21 cellular contexts compared by ENCODE assay signal in the genomic region with DNA sequence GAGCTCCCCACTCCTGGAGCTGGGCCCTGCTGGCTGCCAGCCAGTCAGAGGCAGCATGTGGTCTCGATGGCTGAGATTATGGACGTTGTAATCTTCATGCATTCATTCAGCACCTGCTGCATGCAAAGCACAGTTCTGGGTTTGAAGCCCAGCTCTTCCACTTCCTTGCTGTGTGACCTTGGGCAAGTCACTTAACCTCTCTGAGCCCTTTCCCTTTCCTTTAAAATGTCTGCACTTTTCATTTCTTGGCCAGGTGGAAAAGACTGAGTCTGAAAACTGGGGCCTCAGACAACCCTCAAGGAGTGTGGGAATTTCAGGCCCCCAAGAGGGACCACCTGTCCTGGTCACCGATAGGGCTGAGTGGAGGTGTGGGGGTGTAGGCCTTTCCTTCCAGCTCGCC. TPM values are rescaled to one million over a fixed set of nuclear protein-coding genes. Genes with fewer than 3 reads are reported as not detected.
DNase-seq lines count a peak whose midpoint lies in the region; ATAC-seq, FAIRE-seq and TF ChIP-seq lines count a peak whose summit lies in the region.
"Had no signal": no experiment of that assay in that cellular context is flagged by ENCODE, and none has a peak within 500 bp of the region (broad histone marks: within the 10 kb centered on the region; RNA-seq: fewer than 3 reads in every experiment).

No MANE protein-coding gene starts in this region.

- no peak overlapping the region for H3K4ac ChIP-seq in H1 (replicated peaks; ENCODE audit: insufficient read length, low read depth, low read length)

- FAIRE-seq in H1 (lab: Jason Lieb, UNC) = no peak
- FAIRE-seq: G401.6, GM12891, GM18507, H54 had no signal

- CTCF ChIA-PET in HEK293 (lab: Yijun Ruan, JAX) (interaction anchor here (0.5 kb wide), 1 partner anchor 113 kb away, joined by 3 read pairs; no protein-coding TSS in a partner anchor), H1 (lab: Charles Lee; ENCODE audit: partially characterized antibody) (interaction anchor here (1.1 kb wide), 1 partner anchor 23 kb away, joined by 4 read pairs; no protein-coding TSS in a partner anchor)

- H3K9ac ChIP-seq in H1 (replicated peaks in 1 of 4; ENCODE audit: extremely low read depth in 1 of 4, low read depth in 3 of 4, low read length in 3 of 4) = no peak overlapping the region
- H3K9ac ChIP-seq: BLaER1 had no signal

- H2AFZ ChIP-seq in H1 (ENCODE audit: low read length) = no peak overlapping the region
- H2AFZ ChIP-seq: GM23338 had no signal

- H3K56ac ChIP-seq in H1 (replicated peaks; ENCODE audit: insufficient read length, low read depth, low read length) = no peak overlapping the region

- no peak overlapping the region for H2BK20ac ChIP-seq in H1 (ENCODE audit: low read length)

- H3K36me3 ChIP-seq in right atrium auricular region = no peaks in the 10 kb centered on the region
- no peaks in the 10 kb centered on the region for H3K36me3 ChIP-seq in HEK293 (ENCODE audit: control insufficient read depth in 2 of 2, insufficient read depth in 1 of 2, low read length in 2 of 2)
- no peaks in the 10 kb centered on the region for H3K36me3 ChIP-seq in H1 (ENCODE audit: control insufficient read depth in 2 of 4, insufficient read depth in 4 of 4, low read length in 3 of 4)
- H3K36me3 ChIP-seq: BLaER1, HAP-1 had no signal

- no peak for ATAC-seq in left ventricle myocardium superior
- ATAC-seq in HG03175 (IDR thresholded peaks at IDR 0.05; ENCODE audit: unreplicated experiment) = no peak
- ATAC-seq: CD8-positive, alpha-beta T cell; GM23338 had no signal

- H2BK120ac ChIP-seq in H1 (replicated peaks; ENCODE audit: low read depth, low read length) = no peak overlapping the region

- H3K23me2 ChIP-seq in H1 (ENCODE audit: low read depth, low read length) = peaks cover 5% of the 10 kb centered on the region; the same call in 1 of the 2 replicates

- no peak overlapping the region for H2BK12ac ChIP-seq in H1 (ENCODE audit: low read depth, low read length)

- H3K27me3 ChIP-seq in right atrium auricular region (no peaks in the 10 kb centered on the region), H1 (replicated peaks in 1 of 4; ENCODE audit: control insufficient read depth in 3 of 4, extremely low read depth in 1 of 4, insufficient read depth in 3 of 4, low read length in 3 of 4) (no peaks in the 10 kb centered on the region; a peak in 2 of 7 replicates)
- H3K27me3 ChIP-seq: BLaER1 had no signal

- H3K23ac ChIP-seq in H1 (ENCODE audit: insufficient read length) = no peak overlapping the region

- no peak for TF ChIP-seq EP300 in H1 (IDR thresholded peaks at IDR 0.05; ENCODE audit: borderline replicate concordance in 1 of 2, low read depth in 2 of 2, low read length in 2 of 2)

- TF ChIP-seq RAD21 in H1 (IDR thresholded peaks at IDR 0.05 in 1 of 2, conservative IDR thresholded peaks at IDR 0.05 in 1 of 2; ENCODE audit: low read depth in 2 of 2, low read length in 2 of 2) = no peak

- H3K18ac ChIP-seq in H1 (ENCODE audit: extremely low read depth, low read length) = no peak overlapping the region

- H3K9me3 ChIP-seq in right atrium auricular region = no peaks in the 10 kb centered on the region
- no peaks in the 10 kb centered on the region for H3K9me3 ChIP-seq in HEK293 (ENCODE audit: control insufficient read depth, insufficient read depth, low read depth, low read length)
- H3K9me3 ChIP-seq in H1 (ENCODE audit: insufficient read depth in 2 of 2, low read depth in 1 of 2, low read length in 1 of 2) = no peaks in the 10 kb centered on the region
- H3K9me3 ChIP-seq: BLaER1, Caco-2, HAP-1 had no signal

- H2AK5ac ChIP-seq in H1 (ENCODE audit: low read depth, low read length) = no peak overlapping the region

- H4K5ac ChIP-seq in H1 (ENCODE audit: insufficient read length, low read depth, low read length) = no peak overlapping the region

- H3K4me1 ChIP-seq in right atrium auricular region = peaks cover 0 to 12% of the 10 kb centered on the region in 2 donors
- H3K4me1 ChIP-seq in HEK293 (ENCODE audit: control insufficient read depth, insufficient read depth, low read length) = no peaks in the 10 kb centered on the region
- H3K4me1 ChIP-seq in H1 (replicated peaks in 1 of 4; ENCODE audit: control insufficient read depth in 3 of 4, insufficient read depth in 4 of 4, low read length in 3 of 4) = no peaks in the 10 kb centered on the region
- H3K4me1 ChIP-seq: BLaER1, HAP-1 had no signal

- POLR2A ChIA-PET in HEK293 (lab: Yijun Ruan, JAX) = no interaction called here
- POLR2A ChIA-PET in H1 (lab: Charles Lee; ENCODE audit: partially characterized antibody) = no interaction called here

- H3K27ac ChIP-seq in right atrium auricular region (no peak overlapping the region), HEK293 (ENCODE audit: extremely low read depth, low read depth, low read length) (no peak overlapping the region), H1 (ENCODE audit: low read depth, low read length) (no peak overlapping the region)
- H3K27ac ChIP-seq: BLaER1, C4-2B had no signal

- H4K8ac ChIP-seq in H1 (ENCODE audit: extremely low read depth, insufficient read depth, low read length) = no peak overlapping the region; the same call in 1 of the 2 replicates

- peaks cover 0 to 3% of the 10 kb centered on the region in 2 experiments for H4K20me1 ChIP-seq in H1 (replicated peaks in 1 of 2; ENCODE audit: control insufficient read depth in 1 of 2, insufficient read depth in 2 of 2, low read length in 2 of 2)
- H4K20me1 ChIP-seq: BLaER1 had no signal

- H2BK5ac ChIP-seq in H1 (ENCODE audit: low read depth, low read length) = no peak overlapping the region

- H3K4me2 ChIP-seq in H1 (ENCODE audit: insufficient read depth in 1 of 2, low read depth in 2 of 2, low read length in 2 of 2) = no peak overlapping the region
- H3K4me2 ChIP-seq: BLaER1, GM23338 had no signal

- no peak overlapping the region for H2BK15ac ChIP-seq in H1 (ENCODE audit: low read length)

- DNase-seq in left ventricle myocardium superior (peak; percentile 11), right atrium auricular region (ENCODE audit: low spot score) (no peak), H1 (ENCODE audit: low read depth in 1 of 2, low spot score in 2 of 2) (no peak), GF-D8 (lab: John Stamatoyannopoulos, UW) (no peak)
- DNase-seq: 8988T; Caco-2; CD4-positive, CD25-positive, alpha-beta regulatory T cell; CD8-positive, alpha-beta T cell; DMS153; DND-41 had no signal

- no peak for TF ChIP-seq POLR2A in H1 (IDR thresholded peaks at IDR 0.05; ENCODE audit: control extremely low read depth in 1 of 2, low read depth in 2 of 2, low read length in 2 of 2)

- no peak overlapping the region for H4K91ac ChIP-seq in H1 (replicated peaks; ENCODE audit: insufficient read length, low read length)

- no peaks in the 10 kb centered on the region for H3K79me2 ChIP-seq in H1 (ENCODE audit: control insufficient read depth in 1 of 2, insufficient read depth in 2 of 2, low read length in 2 of 2)

- no peaks in the 10 kb centered on the region for H3K79me1 ChIP-seq in H1 (ENCODE audit: low read depth, low read length)

- no peak overlapping the region for H3K4me3 ChIP-seq in right atrium auricular region
- no peak overlapping the region for H3K4me3 ChIP-seq in HEK293 (ENCODE audit: low read depth, low read length)
- no peak overlapping the region for H3K4me3 ChIP-seq in H1 (ENCODE audit: extremely low read depth in 1 of 4, insufficient read depth in 2 of 4, low read depth in 3 of 4, low read length in 4 of 4)
- H3K4me3 ChIP-seq: BLaER1, GM23338, HAP-1 had no signal

- no peak for TF ChIP-seq CTCF in right atrium auricular region (IDR thresholded peaks at IDR 0.05)
- TF ChIP-seq CTCF in HEK293 (tag by site-specific recombination; IDR thresholded peaks at IDR 0.05) = no peak
- TF ChIP-seq CTCF in H1 (IDR thresholded peaks at IDR 0.05; ENCODE audit: control extremely low read depth in 1 of 3, insufficient read depth in 1 of 3, low read depth in 1 of 3, low read length in 3 of 3) = no peak

- intact Hi-C loops in left ventricle myocardium superior (cut with micrococcal nuclease) = no loop called here

- WGBS in H1 (ENCODE audit: extremely low coverage in 1 of 2, insufficient coverage in 1 of 2, insufficient read length in 1 of 2, insufficient replicate concordance in 2 of 2, low coverage in 1 of 2, low lambda C conversion rate in 2 of 2, missing lambda C conversion rate in 1 of 2), 2 experiments = 91% methylated on average over 4 of the region's 4 CpGs; no CpG with 5 or more reads in 1 of the 2 experiments

- H3K14ac ChIP-seq in H1 (ENCODE audit: insufficient read length) = no peak overlapping the region

TF ChIP-seq in HEK293, 187 proteins besides CTCF, POLR2A, EP300 and RAD21:
- TF ChIP-seq ZNF768 (tag by site-specific recombination; IDR thresholded peaks at IDR 0.05) (peak; percentile 76; the same call in 1 of the 2 replicates), BCL11B (tag by site-specific recombination; IDR thresholded peaks at IDR 0.05; ENCODE audit: low read depth) (no peak)

TF ChIP-seq in H1, 55 proteins besides CTCF, POLR2A, EP300 and RAD21:
- no peak for TF ChIP-seq SP1 (IDR thresholded peaks at IDR 0.05; ENCODE audit: low read depth, low read length)
- TF ChIP-seq KDM1A (IDR thresholded peaks at IDR 0.05; ENCODE audit: borderline replicate concordance, low read length) = peak; percentile 79; the same call in 1 of the 2 replicates
- no peak for TF ChIP-seq RXRA (IDR thresholded peaks at IDR 0.05; ENCODE audit: insufficient read depth, low read depth, low read length)
- no peak for TF ChIP-seq RBBP5 (IDR thresholded peaks at IDR 0.05; ENCODE audit: borderline replicate concordance, low read depth, low read length)
- no peak for TF ChIP-seq CTBP2 (IDR thresholded peaks at IDR 0.05; ENCODE audit: borderline replicate concordance, insufficient read depth, insufficient read length, low read length)
- no peak for TF ChIP-seq CREB1 (IDR thresholded peaks at IDR 0.05)
- no peak for TF ChIP-seq RNF2 (IDR thresholded peaks at IDR 0.05; ENCODE audit: borderline replicate concordance, low read depth, low read length, missing control alignments, poor library complexity, severe bottlenecking)
- no peak for TF ChIP-seq SP2 (IDR thresholded peaks at IDR 0.05; ENCODE audit: low read length)

RNA-seq across cellular contexts. Expression of a gene that starts 24.6 kb away (rescaled TPM):
- not detected for total RNA-seq in left ventricle myocardium superior
- total RNA-seq in right atrium auricular region = under 1 TPM in 1 of 2 donors, not detected in 1; 0.12 TPM
- total RNA-seq in H1 (2021; fragmentation: NEBNext Ultra II Directional; extraction: Animal tissue kit (Norgen Biotek cat#: 25700)) = 0.67 and 0.86 TPM in 2 replicates
- 0.44 and 1.0 TPM in 2 replicates for polyA plus RNA-seq in H1 (2011; rRNA removed)
- 0.50 TPM for polyA plus RNA-seq in H1 (2011; cell fraction: cytosol; rRNA removed)
- polyA plus RNA-seq in H1 (2011; cell fraction: nucleus; rRNA removed) = 2.3 TPM
- 0.47 to 1.2 TPM (median 0.68 TPM) in 3 of 4 replicates, not detected in the other for polyA plus RNA-seq in H1 (2012, experiment 1 of 2)
- 0.20 TPM for polyA plus RNA-seq in H1 (2012, experiment 2 of 2)
- 0.36 TPM for polyA plus RNA-seq in H1 (2013, experiment 1 of 2)
- polyA plus RNA-seq in H1 (2013, experiment 2 of 2) = 0.35 TPM
- 0.16 and 0.24 TPM in 2 replicates for polyA minus RNA-seq in H1 (2011; rRNA and poly(A)+ RNA removed)
- 0.44 TPM for polyA minus RNA-seq in H1 (2011; cell fraction: cytosol; rRNA and poly(A)+ RNA removed)
- 2.0 TPM for polyA minus RNA-seq in H1 (2011; cell fraction: nucleus; rRNA and poly(A)+ RNA removed)
- total RNA-seq: B cell had no signal
- polyA plus RNA-seq: CD4-positive, CD25-positive, alpha-beta regulatory T cell; GM23338 had no signal
